Comparison of ENCODE assay signal across 21 cellular contexts in the genomic region with DNA sequence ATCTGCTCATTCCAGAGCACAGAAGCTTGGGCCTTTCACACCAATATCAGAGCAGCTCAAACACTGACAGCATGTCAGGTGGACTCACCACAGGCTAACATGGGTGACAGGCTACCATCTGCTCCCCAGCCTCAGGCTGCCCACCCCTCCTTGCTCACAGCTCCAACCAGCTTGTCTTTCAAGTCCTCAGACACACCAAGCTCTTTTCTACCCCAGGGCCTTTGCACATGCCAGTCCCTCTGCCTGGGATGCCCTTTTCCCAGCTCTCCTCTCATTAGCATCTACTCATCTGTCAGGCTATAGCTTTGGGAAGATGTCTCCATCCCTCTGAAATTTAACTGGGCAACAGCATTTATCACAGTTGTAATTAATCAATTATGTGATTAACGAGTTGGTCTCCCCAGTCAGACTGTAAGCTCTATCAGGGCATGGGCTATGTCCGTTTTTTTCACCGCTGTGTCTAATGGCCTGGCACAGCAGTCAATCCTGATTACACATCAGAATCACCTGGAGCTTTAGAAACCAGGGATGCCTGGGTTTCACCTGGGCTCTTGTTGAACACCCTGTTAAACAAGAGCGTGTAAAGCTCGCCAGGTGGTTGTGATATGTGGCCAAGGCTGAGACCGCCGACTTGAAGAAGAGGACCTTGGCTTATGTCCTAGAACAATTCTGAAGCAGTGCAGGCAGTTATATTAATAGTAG.
"Had no signal": no experiment of that assay in that cellular context is flagged by ENCODE, and none has a peak within 500 bp of the region (broad histone marks: within the 10 kb centered on the region; RNA-seq: fewer than 3 reads in every experiment).

No MANE protein-coding gene starts in this region.

- ATAC-seq: activated T-cell treated with anti-CD3 and anti-CD28 coated beads, Interleukin-2, amount 50 U/mL, for 72 hours; heart right ventricle; lower lobe of right lung; natural killer cell; right lobe of liver; stimulated activated memory B cell treated with anti-CD40 and anti-IgM and Interleukin-4, amounts not matched to agents 10 μg/mL and 1 μg/mL and 100 μg/mL, for 72 hours; upper lobe of right lung had no signal

- H3K36me3 ChIP-seq: ascending aorta, heart right ventricle, lower lobe of right lung, neutrophil, right lobe of liver, thoracic aorta, upper lobe of right lung had no signal

- H3K4me3 ChIP-seq: ascending aorta, esophagus squamous epithelium, heart right ventricle, lower lobe of right lung, right lobe of liver, smooth muscle cell, thoracic aorta, upper lobe of right lung had no signal

- H3K9ac ChIP-seq: parathyroid adenoma had no signal

- FAIRE-seq: bronchial epithelial cell had no signal

- H3K4me1 ChIP-seq: ascending aorta, lower lobe of right lung, right lobe of liver, upper lobe of right lung had no signal

- H3K9me3 ChIP-seq: ascending aorta, esophagus squamous epithelium, heart right ventricle, lower lobe of right lung, neutrophil, right lobe of liver, thoracic aorta, upper lobe of right lung had no signal

- H3K27me3 ChIP-seq: ascending aorta, esophagus squamous epithelium, heart right ventricle, neutrophil, right lobe of liver, upper lobe of right lung had no signal

- H3K27ac ChIP-seq: ascending aorta, esophagus squamous epithelium, heart right ventricle, lower lobe of right lung, neutrophil, parathyroid adenoma, right lobe of liver, thoracic aorta, upper lobe of right lung had no signal

- DNase-seq: activated B cell treated with CpG ODN at 0.5 μM for 24 hours; activated CD4-positive, alpha-beta memory T cell treated with anti-CD3 and anti-CD28 coated beads, Interleukin-2, amount 10 ng/mL, durations not matched to agents 7 days and 5 days; activated CD4-positive, alpha-beta T cell treated with anti-CD3 and anti-CD28 coated beads for 4 hours; activated gamma-delta T cell; activated T-cell treated with anti-CD3 and anti-CD28 coated beads, Interleukin-2, amount 50 U/mL, for 72 hours; effector CD8-positive, alpha-beta T cell; esophagus squamous epithelium; heart right ventricle; lower lobe of right lung; natural killer cell; right lobe of liver; stimulated activated CD4-positive, alpha-beta T cell treated with anti-CD3 and anti-CD28 coated beads, Interleukin-4, amount 100 ng/mL, for 24 hours; T-helper 9 cell; upper lobe of right lung had no signal
